17 cellular contexts compared by ENCODE assay signal in the genomic region with DNA sequence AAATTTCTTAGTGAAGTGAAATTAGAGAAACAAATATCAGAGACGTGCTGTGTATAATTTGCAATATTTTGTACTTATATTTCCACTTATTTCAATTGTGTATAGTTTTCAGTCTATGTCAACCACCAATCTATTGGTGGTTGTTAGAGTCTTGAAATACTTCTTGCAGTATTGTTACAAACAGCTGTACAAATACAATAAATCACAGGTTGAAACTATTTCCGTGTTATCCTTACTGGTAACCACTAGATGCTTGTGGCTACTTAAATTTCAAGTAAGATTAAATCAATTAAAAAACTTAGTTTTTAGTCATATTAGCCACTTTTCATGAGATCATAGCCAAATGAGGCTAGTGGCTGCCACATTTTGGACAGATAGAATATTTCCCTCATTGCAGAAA.
DNase-seq lines count a peak whose midpoint lies in the region; ATAC-seq and TF ChIP-seq lines count a peak whose summit lies in the region.
"Had no signal": no experiment of that assay in that cellular context is flagged by ENCODE, and none has a peak within 500 bp of the region (broad histone marks: within the 10 kb centered on the region; RNA-seq: fewer than 3 reads in every experiment).

No MANE protein-coding gene starts in this region.

- no peaks in the 10 kb centered on the region for H3K36me3 Mint-ChIP-seq in natural killer cell
- H3K36me3 Mint-ChIP-seq: CD4-positive, CD25-positive, alpha-beta regulatory T cell; CD8-positive, alpha-beta T cell had no signal

- no peak overlapping the region for H3K4me3 ChIP-seq in astrocyte of the spinal cord (ENCODE audit: low read depth, low read length)
- H3K4me3 ChIP-seq: BLaER1, GM12878, GM23248 had no signal

- H3K9me3 Mint-ChIP-seq in natural killer cell = peaks cover 11 to 16% of the 10 kb centered on the region in 2 donors

- no peaks in the 10 kb centered on the region for H3K27me3 Mint-ChIP-seq in natural killer cell (ENCODE audit: low read depth in 2 of 2)
- H3K27me3 Mint-ChIP-seq: B cell; CD4-positive, CD25-positive, alpha-beta regulatory T cell had no signal

- intact Hi-C loops in natural killer cell (cut with micrococcal nuclease) = no loop called here

- in situ Hi-C loops in astrocyte of the spinal cord (cut with HindIII; ENCODE audit: low sequenced_read_pairs) = no loop called here

- H3K27ac Mint-ChIP-seq in natural killer cell = no peak overlapping the region
- H3K27ac Mint-ChIP-seq: B cell; CD4-positive, CD25-positive, alpha-beta regulatory T cell; CD8-positive, alpha-beta T cell had no signal

- DNase-seq in M059J (ENCODE audit: low read depth) (peak; percentile 4), astrocyte of the spinal cord (ENCODE audit: low read depth, low spot score) (peak; percentile 36), left kidney (ENCODE audit: low read depth, low spot score) (peak; percentile 13), hippocampal formation (lab: John Stamatoyannopoulos, UW) (no peak), cerebellar cortex (ENCODE audit: low spot score) (no peak), natural killer cell (no peak)
- DNase-seq: Caco-2; CD4-positive, CD25-positive, alpha-beta regulatory T cell; CD8-positive, alpha-beta T cell; DMS153; DND-41; GM23248; H7; HCEC 1CT had no signal

- H3K4me3 Mint-ChIP-seq in natural killer cell = no peak overlapping the region
- H3K4me3 Mint-ChIP-seq: B cell; CD4-positive, CD25-positive, alpha-beta regulatory T cell; CD8-positive, alpha-beta T cell had no signal

- no peaks in the 10 kb centered on the region for H3K4me1 Mint-ChIP-seq in natural killer cell
- H3K4me1 Mint-ChIP-seq: B cell; CD4-positive, CD25-positive, alpha-beta regulatory T cell had no signal

- no peak for ATAC-seq in natural killer cell
- ATAC-seq: CD8-positive, alpha-beta T cell; GM12878 had no signal

- no peak for TF ChIP-seq CTCF in astrocyte of the spinal cord (IDR thresholded peaks at IDR 0.05; ENCODE audit: low read depth, low read length)
- no peak for TF ChIP-seq CTCF in natural killer cell (IDR thresholded peaks at IDR 0.05)

Comparison
In these comparisons a context has a peak if more than half of its experiments do, and no peak if none do; other contexts are left out.
1. DNase-seq: peak in M059J (single experiment), astrocyte of the spinal cord (single experiment) and left kidney (single experiment); none in hippocampal formation (0 of 2), cerebellar cortex (single experiment) and natural killer cell (single experiment).